ENCODE assay signal across 9 cellular contexts in genomic region chr12:111448831-111449790, GRCh38. TPM values are rescaled to one million over a fixed set of nuclear protein-coding genes. Genes with fewer than 3 reads are reported as not detected.
DNase-seq lines count a peak whose midpoint lies in the region; ATAC-seq, FAIRE-seq and TF ChIP-seq lines count a peak whose summit lies in the region.
"Had no signal": no experiment of that assay in that cellular context is flagged by ENCODE, and none has a peak within 500 bp of the region (broad histone marks: within the 10 kb centered on the region; RNA-seq: fewer than 3 reads in every experiment).

No MANE protein-coding gene starts in this region.

- no peak overlapping the region for H3K9ac ChIP-seq in GM12878 (ENCODE audit: control insufficient read depth, insufficient read depth, low read length)

- peaks cover 55% of the 10 kb centered on the region for H3K27me3 Mint-ChIP-seq in HFFc6 (ENCODE audit: insufficient read depth)

- SMC1A ChIA-PET in GM12878 (lab: Charles Lee; ENCODE audit: uncharacterized antibody, unreplicated experiment), result interaction anchor here (0.7 to 16.8 kb wide), 6 partner anchors 8 to 46 kb away, joined by 3 to 605 read pairs (median 9); partner anchors contain the start of gene SH2B3

- peaks cover 62% of the 10 kb centered on the region for H3K4me1 ChIP-seq in A673 (ENCODE audit: insufficient read depth, low read length, poor library complexity, severe bottlenecking)
- H3K4me1 ChIP-seq in GM12878 (ENCODE audit: control insufficient read depth, insufficient read depth, low read length), result peaks cover 58% of the 10 kb centered on the region
- H3K4me1 ChIP-seq in mesodermal cell (ENCODE audit: control insufficient read depth, insufficient read depth, low read length, poor library complexity, severe bottlenecking), result peaks cover 24% of the 10 kb centered on the region

- H3K36me3 Mint-ChIP-seq in HFFc6 (ENCODE audit: low read depth), result peaks cover 54% of the 10 kb centered on the region

- H3K4me1 Mint-ChIP-seq in HFFc6 (ENCODE audit: low read depth), result peaks cover 62% of the 10 kb centered on the region

- RAD21 ChIA-PET in GM12878 (lab: Charles Lee; ENCODE audit: unreplicated experiment), result interaction anchor here (0.6 to 22.6 kb wide), 6 partner anchors 14 to 315 kb away, joined by 3 to 804 read pairs (median 20); partner anchors contain the start of gene SH2B3

- ATAC-seq in GM12878 (no peak), HG02884 (IDR thresholded peaks at IDR 0.05; ENCODE audit: unreplicated experiment) (no peak), HG03095 (IDR thresholded peaks at IDR 0.05; ENCODE audit: unreplicated experiment) (no peak)

- peak; percentile 54 for FAIRE-seq in GM12878 (lab: Jason Lieb, UNC)

- H3K36me3 ChIP-seq in A673 (ENCODE audit: insufficient read depth, low read length, poor library complexity, severe bottlenecking) (peaks cover 78% of the 10 kb centered on the region), GM12878 (ENCODE audit: control insufficient read depth in 2 of 2, insufficient read depth in 2 of 2, low read length in 1 of 2) (peaks cover 32 to 53% of the 10 kb centered on the region in 2 experiments), mesodermal cell (ENCODE audit: control insufficient read depth, insufficient read depth, low read length) (peaks cover 90% of the 10 kb centered on the region)

- POLR2A ChIA-PET in A673 (lab: Charles Lee; ENCODE audit: low non-redundant PET) (no interaction called here), GM12878 (lab: Charles Lee) (interaction anchor here (1.0 to 1.4 kb wide), 3 partner anchors 14 to 45 kb away, joined by 3 to 5 read pairs (median 4); no protein-coding TSS in a partner anchor)

- H3K4me3 ChIP-seq in A673 (ENCODE audit: low read depth, low read length, poor library complexity, severe bottlenecking) (no peak overlapping the region), GM12878 (no peak overlapping the region), mesodermal cell (ENCODE audit: extremely low read depth, insufficient read depth, low read length, poor library complexity, severe bottlenecking) (no peak overlapping the region)

- TF ChIP-seq CTCF in A673 (conservative IDR thresholded peaks at IDR 0.05; ENCODE audit: low read depth, low read length) (no peak), HFFc6 (IDR thresholded peaks at IDR 0.05) (no peak), GM12878 (IDR thresholded peaks at IDR 0.05 in 2 of 3, conservative IDR thresholded peaks at IDR 0.05 in 1 of 3; ENCODE audit: control insufficient read depth in 2 of 3, extremely low read depth in 1 of 3, insufficient read depth in 1 of 3, low read depth in 3 of 3, low read length in 3 of 3) (no peak)

- H3K79me2 ChIP-seq in GM12878 (ENCODE audit: control insufficient read depth, insufficient read depth, low read length), result peaks cover 25% of the 10 kb centered on the region

- no peak for TF ChIP-seq POLR2A in GM12878 (IDR thresholded peaks at IDR 0.05; ENCODE audit: low read depth, low read length)

- peaks cover 2% of the 10 kb centered on the region; the same call in 1 of the 2 replicates for H4K20me1 ChIP-seq in GM12878 (ENCODE audit: control insufficient read depth, insufficient read depth)

- 19% methylated on average over 4 of the region's 4 CpGs for WGBS in GM12878 (ENCODE audit: insufficient coverage, insufficient replicate concordance, low lambda C conversion rate, missing lambda C conversion rate)
- 91 to 95% methylated on average over 2 to 4 of the region's 4 CpGs for WGBS in mesodermal cell (ENCODE audit: insufficient coverage in 2 of 2), 2 experiments

- TF ChIP-seq RAD21 in GM12878 (IDR thresholded peaks at IDR 0.05; ENCODE audit: insufficient read depth, low read depth, low read length), result no peak

- BruUV-seq in A673 (replicated peaks; lab: Mats Ljungman, UMichigan) (no TSS peak), GM12878 (replicated peaks; lab: Mats Ljungman, UMichigan) (TSS peak; percentile 39)

- H3K4me2 ChIP-seq in GM12878 (ENCODE audit: control insufficient read depth, insufficient read depth), result peak overlapping the region; percentile 39

- peaks cover 8% of the 10 kb centered on the region for H3K9me3 Mint-ChIP-seq in HFFc6

- H2AFZ ChIP-seq in GM12878 (ENCODE audit: control insufficient read depth, low read depth, low read length), result no peak overlapping the region

- CTCF ChIA-PET in A673 (lab: Charles Lee) (interaction anchor here (1.0 to 1.3 kb wide), 2 partner anchors 50 to 52 kb away, joined by 3 to 6 read pairs; no protein-coding TSS in a partner anchor), GM12878 (lab: Yijun Ruan, JAX) (interaction anchor here (1.1 to 27.3 kb wide), 5 partner anchors 11 to 79 kb away, joined by 3 to 1117 read pairs (median 6); partner anchors contain the start of gene SH2B3)

- H3K27ac Mint-ChIP-seq in HFFc6, result peak overlapping the region; percentile 58

- H3K4me3 Mint-ChIP-seq in HFFc6, result no peak overlapping the region

- intact Hi-C loops in A673 (cut with micrococcal nuclease; ENCODE audit: unreplicated experiment), result no loop called here
- intact Hi-C loops in GM12878 (cut with micrococcal nuclease; ENCODE audit: unreplicated experiment), result no loop called here

- in situ Hi-C loops in GM12878 (cut with MboI), result loop anchor here (5.0 to 25.0 kb wide), 3 partner anchors 47 to 1763 kb away; partner anchors contain the start of gene TPCN1

- DNase-seq in A673 (ENCODE audit: low spot score) (peak; percentile 25), HFFc6 (no peak), GM12878 (ENCODE audit: low read depth, low spot score) (no peak), SIG-M5 treated with dmso at 0.1 percent for 504 hours (lab: John Stamatoyannopoulos, UW; ENCODE audit: unreplicated experiment) (no peak), NCI-H345 treated with DMSO at 0.1 percent for 48 hours (lab: John Stamatoyannopoulos, UW; ENCODE audit: unreplicated experiment) (no peak)
- DNase-seq: stimulated activated CD4-positive, alpha-beta T cell treated with anti-CD3 and anti-CD28 coated beads, Interleukin-4, amount 100 ng/mL, for 1 hour had no signal

- no peak for TF ChIP-seq EP300 in GM12878 (IDR thresholded peaks at IDR 0.05; ENCODE audit: borderline replicate concordance in 1 of 2, control insufficient read depth in 1 of 2, low read depth in 2 of 2, low read length in 2 of 2)

- peak overlapping the region; percentile 65 for H3K27ac ChIP-seq in A673 (ENCODE audit: low read depth, low read length, poor library complexity, severe bottlenecking)
- H3K27ac ChIP-seq in GM12878 (ENCODE audit: control insufficient read depth, insufficient read depth), result peak overlapping the region; percentile 57
- peak overlapping the region; percentile 45 for H3K27ac ChIP-seq in mesodermal cell (ENCODE audit: low read depth, low read length, severe bottlenecking)

- H3K27me3 ChIP-seq in A673 (replicated peaks; ENCODE audit: insufficient read depth, low read depth, low read length, poor library complexity) (no peaks in the 10 kb centered on the region), GM12878 (replicated peaks in 1 of 2; ENCODE audit: control insufficient read depth in 2 of 2, insufficient read depth in 2 of 2, low read length in 1 of 2) (no peaks in the 10 kb centered on the region)

- H3K9me3 ChIP-seq in A673 (ENCODE audit: low read depth, low read length, poor library complexity, severe bottlenecking), result no peaks in the 10 kb centered on the region
- no peaks in the 10 kb centered on the region for H3K9me3 ChIP-seq in GM12878 (replicated peaks; ENCODE audit: control insufficient read depth, insufficient read depth, low read length)
- H3K9me3 ChIP-seq in mesodermal cell (ENCODE audit: control insufficient read depth, low read length), result no peaks in the 10 kb centered on the region

TF ChIP-seq in GM12878, 131 proteins besides CTCF, POLR2A, EP300 and RAD21 (continues in another document):
- TF ChIP-seq SMAD5 (IDR thresholded peaks at IDR 0.05; ENCODE audit: low read depth) (no peak), RCOR1 (conservative IDR thresholded peaks at IDR 0.05; ENCODE audit: low read depth, low read length) (no peak), CHD4 (IDR thresholded peaks at IDR 0.05) (no peak), STAT3 (IDR thresholded peaks at IDR 0.05; ENCODE audit: low read depth, low read length) (no peak), ZBED1 (IDR thresholded peaks at IDR 0.05; ENCODE audit: borderline replicate concordance) (no peak)

RNA-seq across cellular contexts. Expression of gene SH2B3, which starts 43.4 kb away (rescaled TPM):
- 109 and 133 TPM in 2 replicates for total RNA-seq in A673 (2021)
- total RNA-seq in HFFc6 (2021; fragmentation: NEBNext Ultra II Directional; extraction: Animal tissue kit (Norgen Biotek cat#: 25700)), result 10 to 100 TPM; 54.0 to 80.3 (median 69.8) TPM
- total RNA-seq in GM12878 (2013; cell fraction: nucleolus; rRNA removed), result 28.3 and 28.4 TPM in 2 replicates
- total RNA-seq in GM12878 (2014; rRNA removed), result 32.3 and 32.5 TPM in 2 replicates
- 25.3 and 27.6 TPM in 2 replicates for total RNA-seq in GM12878 (2014; rRNA removed; fragmentation: Illumina TruSeq; extraction: Trizol)
- 43.2 and 46.4 TPM in 2 replicates for total RNA-seq in GM12878 (2021)
- 18.6 TPM for polyA plus RNA-seq in GM12878 (2011; ENCODE audit: low read depth)
- polyA plus RNA-seq in GM12878 (2011; rRNA removed), result 15.0 and 19.1 TPM in 2 replicates
- 19.4 and 21.7 TPM in 2 replicates for polyA plus RNA-seq in GM12878 (2011; cell fraction: cytosol; rRNA removed)
- polyA plus RNA-seq in GM12878 (2011; cell fraction: nucleus; rRNA removed), result 18.9 and 27.2 TPM in 2 replicates
- 18.0 and 25.3 TPM in 2 replicates for polyA plus RNA-seq in GM12878 (2012)
- 35.6 and 38.3 TPM in 2 replicates for polyA plus RNA-seq in GM12878 (2014; fragmentation: Illumina TruSeq; extraction: Trizol)
- 1 to 10 TPM; 5.8 to 8.5 TPM for polyA plus RNA-seq in GM12878 (2014; fragmentation: Nextera tagmentation; extraction: Ambion mirVana)
- polyA plus RNA-seq in GM12878 (2014; rRNA removed), result 28.1 and 31.0 TPM in 2 replicates
- polyA plus RNA-seq in GM12878 (2016; fragmentation: Nextera tagmentation; extraction: Ambion mirVana), result 10 to 100 TPM in 1 of 2 experiments, 1 to 10 TPM in 1; 9.1 to 11.9 TPM
- polyA minus RNA-seq in GM12878 (2011; rRNA and poly(A)+ RNA removed), result 15.0 and 18.0 TPM in 2 replicates
- polyA minus RNA-seq in GM12878 (2011; cell fraction: cytosol; rRNA and poly(A)+ RNA removed), result 11.4 and 13.1 TPM in 2 replicates
- 4.8 and 11.5 TPM in 2 replicates for polyA minus RNA-seq in GM12878 (2011; cell fraction: nucleus; rRNA and poly(A)+ RNA removed)
- polyA plus RNA-seq in mesodermal cell (2013, experiment 1 of 2), result 25.4 TPM
- 21.4 TPM for polyA plus RNA-seq in mesodermal cell (2013, experiment 2 of 2)
